Comparison of ENCODE assay signal across 1 cellular context in the genomic region with DNA sequence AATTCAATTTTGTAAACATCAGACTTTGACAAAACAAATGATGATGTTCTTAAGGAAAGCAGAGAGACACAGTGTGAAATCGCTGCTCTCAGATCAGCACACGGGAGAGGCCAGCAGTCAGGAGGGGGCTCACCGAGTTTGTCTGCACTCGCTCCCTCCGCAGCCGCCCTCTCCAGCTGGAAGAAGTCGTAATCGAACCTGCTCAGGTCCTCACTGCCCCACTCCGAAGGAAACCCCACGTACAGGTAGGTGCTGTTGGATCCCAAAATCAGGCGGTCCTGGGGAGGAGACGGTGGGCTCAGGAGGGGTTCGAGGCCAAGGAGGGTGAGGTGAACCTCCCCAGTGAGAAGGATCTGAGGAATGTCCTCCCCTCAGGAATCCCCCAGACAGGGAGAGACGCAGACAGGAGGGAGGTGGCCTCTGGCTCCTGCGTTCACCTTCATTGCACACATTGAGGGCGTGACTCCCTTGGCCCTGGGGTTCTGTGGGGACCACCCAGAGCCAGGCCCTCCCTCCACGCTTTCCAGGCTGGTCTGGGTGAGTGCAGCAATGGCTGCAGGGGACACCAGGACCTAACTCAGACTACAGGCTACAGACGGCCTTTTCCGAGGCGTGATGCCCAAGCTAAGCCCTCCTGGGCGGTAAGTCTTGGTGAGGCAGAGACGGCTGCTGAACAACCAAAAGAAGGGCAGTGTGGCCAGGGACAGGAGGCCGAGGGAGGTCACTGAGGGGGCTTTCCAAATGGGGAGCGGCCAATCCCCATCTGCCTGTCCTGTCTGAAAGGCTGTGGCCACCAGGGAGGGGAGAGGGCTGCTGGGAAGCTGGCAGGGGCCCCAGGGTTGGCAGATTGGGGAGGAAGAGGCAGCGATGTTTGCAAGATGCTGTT.
TF ChIP-seq lines count a peak whose summit lies in the region.

No MANE protein-coding gene starts in this region.

TF ChIP-seq in SK-N-SH treated with all-trans-retinoic acid at 6 μM for 48 hours, 23 proteins besides CTCF, POLR2A, EP300 and RAD21 (continued from another document):
- TF ChIP-seq, protein P1, sequence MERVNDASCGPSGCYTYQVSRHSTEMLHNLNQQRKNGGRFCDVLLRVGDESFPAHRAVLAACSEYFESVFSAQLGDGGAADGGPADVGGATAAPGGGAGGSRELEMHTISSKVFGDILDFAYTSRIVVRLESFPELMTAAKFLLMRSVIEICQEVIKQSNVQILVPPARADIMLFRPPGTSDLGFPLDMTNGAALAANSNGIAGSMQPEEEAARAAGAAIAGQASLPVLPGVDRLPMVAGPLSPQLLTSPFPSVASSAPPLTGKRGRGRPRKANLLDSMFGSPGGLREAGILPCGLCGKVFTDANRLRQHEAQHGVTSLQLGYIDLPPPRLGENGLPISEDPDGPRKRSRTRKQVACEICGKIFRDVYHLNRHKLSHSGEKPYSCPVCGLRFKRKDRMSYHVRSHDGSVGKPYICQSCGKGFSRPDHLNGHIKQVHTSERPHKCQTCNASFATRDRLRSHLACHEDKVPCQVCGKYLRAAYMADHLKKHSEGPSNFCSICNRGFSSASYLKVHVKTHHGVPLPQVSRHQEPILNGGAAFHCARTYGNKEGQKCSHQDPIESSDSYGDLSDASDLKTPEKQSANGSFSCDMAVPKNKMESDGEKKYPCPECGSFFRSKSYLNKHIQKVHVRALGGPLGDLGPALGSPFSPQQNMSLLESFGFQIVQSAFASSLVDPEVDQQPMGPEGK (CRISPR knock-in tag; IDR thresholded peaks at IDR 0.05; ENCODE audit: borderline replicate concordance), result no peak
- TF ChIP-seq ZNF8 (CRISPR knock-in tag; IDR thresholded peaks at IDR 0.05), result no peak
